ENCODE assay signal across 21 cellular contexts in the genomic region with DNA sequence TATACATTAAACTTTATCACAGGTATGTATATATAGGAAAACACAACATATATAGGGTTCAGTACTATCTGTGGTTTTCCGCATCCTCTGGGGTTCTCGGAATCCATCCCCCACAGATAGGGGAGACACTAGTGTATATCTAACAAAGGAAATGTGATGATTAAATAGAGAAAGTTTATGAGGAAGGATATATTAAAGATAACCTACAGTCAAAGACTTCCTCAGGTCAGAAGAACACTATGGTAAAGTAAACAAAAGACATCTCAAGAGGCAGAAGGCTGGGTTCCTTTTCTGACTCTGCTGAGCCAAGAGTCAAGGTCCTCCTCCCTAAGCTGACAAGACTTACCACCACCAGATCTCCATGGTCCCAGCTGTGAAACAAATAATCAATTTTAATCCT. TPM values are rescaled to one million over a fixed set of nuclear protein-coding genes. Genes with fewer than 3 reads are reported as not detected.
DNase-seq lines count a peak whose midpoint lies in the region; ATAC-seq and TF ChIP-seq lines count a peak whose summit lies in the region.
"Had no signal": no experiment of that assay in that cellular context is flagged by ENCODE, and none has a peak within 500 bp of the region (broad histone marks: within the 10 kb centered on the region; RNA-seq: fewer than 3 reads in every experiment).

No MANE protein-coding gene starts in this region.

- peaks cover 78% of the 10 kb centered on the region for H3K4me1 Mint-ChIP-seq in activated T-cell treated with anti-CD3 and anti-CD28 coated beads, Interleukin-2, amount 50 U/mL, for 24 hours (ENCODE audit: low read depth)
- H3K4me1 Mint-ChIP-seq in T-helper 17 cell (peaks cover 46% of the 10 kb centered on the region), chondrocyte (ENCODE audit: low read depth) (peaks cover 64% of the 10 kb centered on the region)
- H3K4me1 Mint-ChIP-seq in central memory CD8-positive, alpha-beta T cell = peaks cover 69% of the 10 kb centered on the region

- no peaks in the 10 kb centered on the region for H3K9me3 ChIP-seq in T-helper 17 cell (ENCODE audit: control insufficient read depth, low read length, poor library complexity, severe bottlenecking)
- H3K9me3 ChIP-seq: A549, colonic mucosa had no signal

- no peaks in the 10 kb centered on the region for H3K9me3 Mint-ChIP-seq in activated T-cell treated with anti-CD3 and anti-CD28 coated beads, Interleukin-2, amount 50 U/mL, for 24 hours
- H3K9me3 Mint-ChIP-seq in central memory CD8-positive, alpha-beta T cell = no peaks in the 10 kb centered on the region
- H3K9me3 Mint-ChIP-seq in chondrocyte (ENCODE audit: low read depth) = no peaks in the 10 kb centered on the region

- DNase-seq in activated T-cell treated with anti-CD3 and anti-CD28 coated beads, Interleukin-2, amount 50 U/mL, for 24 hours = no peak
- DNase-seq in activated T-cell treated with anti-CD3 and anti-CD28 coated beads, Interleukin-2, amount 50 U/mL, for 1 hour = no peak
- DNase-seq in T-helper 17 cell = no peak
- DNase-seq in central memory CD8-positive, alpha-beta T cell (ENCODE audit: low spot score in 2 of 2) = no peak
- DNase-seq in stimulated activated naive CD8-positive, alpha-beta T cell treated with anti-CD3 and anti-CD28 coated beads, Interleukin-15, Interleukin-2, amounts not matched to agents 100 U/mL and 50 U/mL, for 24 hours = no peak
- no peak for DNase-seq in DMS53 treated with DMSO at 0.1 percent for 48 hours (lab: John Stamatoyannopoulos, UW; ENCODE audit: unreplicated experiment)
- no peak for DNase-seq in Right ventricle myocardium superior
- no peak for DNase-seq in chondrocyte (ENCODE audit: low spot score)
- DNase-seq: activated CD4-positive, CD25-positive, alpha-beta regulatory T cell; C1 segment of cervical spinal cord; colonic mucosa; foreskin keratinocyte; H7; hippocampal formation; mammary epithelial cell; NCI-H1436 treated with DMSO at 0.1 percent for 48 hours; NCI-H526; posterior cingulate gyrus; stimulated activated CD4-positive, alpha-beta T cell treated with anti-CD3 and anti-CD28 coated beads, Interleukin-2, amount 100 ng/mL, for 48 hours; substantia nigra had no signal

- H3K36me3 Mint-ChIP-seq in activated T-cell treated with anti-CD3 and anti-CD28 coated beads, Interleukin-2, amount 50 U/mL, for 24 hours (ENCODE audit: low read depth) = peaks cover 62% of the 10 kb centered on the region
- H3K36me3 Mint-ChIP-seq in T-helper 17 cell (ENCODE audit: low read depth) (peaks cover 4% of the 10 kb centered on the region), chondrocyte (ENCODE audit: low read depth) (peaks cover 2% of the 10 kb centered on the region)
- H3K36me3 Mint-ChIP-seq in central memory CD8-positive, alpha-beta T cell (ENCODE audit: insufficient read depth) = peaks cover 13% of the 10 kb centered on the region

- intact Hi-C loops in Right ventricle myocardium superior (cut with DNase I) = no loop called here

- no peaks in the 10 kb centered on the region for H3K27me3 Mint-ChIP-seq in activated T-cell treated with anti-CD3 and anti-CD28 coated beads, Interleukin-2, amount 50 U/mL, for 24 hours
- H3K27me3 Mint-ChIP-seq in T-helper 17 cell (no peaks in the 10 kb centered on the region), chondrocyte (ENCODE audit: low read depth) (no peaks in the 10 kb centered on the region)
- H3K27me3 Mint-ChIP-seq in central memory CD8-positive, alpha-beta T cell = no peaks in the 10 kb centered on the region

- no peak for TF ChIP-seq CTCF in chondrocyte (IDR thresholded peaks at IDR 0.05)

- ATAC-seq in T-helper 17 cell (peak; percentile 56), Right ventricle myocardium superior (ENCODE audit: poor library complexity) (no peak)
- ATAC-seq in central memory CD8-positive, alpha-beta T cell (replicated peaks; ENCODE audit: extremely low read depth, poor library complexity, severe bottlenecking) = no peak
- ATAC-seq in stimulated activated naive CD8-positive, alpha-beta T cell treated with anti-CD3 and anti-CD28 coated beads, Interleukin-15, Interleukin-2, amounts not matched to agents 100 U/mL and 50 U/mL, for 24 hours = peak; percentile 21
- ATAC-seq: A549, foreskin keratinocyte had no signal

- H3K27ac Mint-ChIP-seq in activated T-cell treated with anti-CD3 and anti-CD28 coated beads, Interleukin-2, amount 50 U/mL, for 24 hours = peak overlapping the region; percentile 63
- peak overlapping the region; percentile 49 for H3K27ac Mint-ChIP-seq in T-helper 17 cell
- H3K27ac Mint-ChIP-seq in central memory CD8-positive, alpha-beta T cell (ENCODE audit: low read depth) = peak overlapping the region; percentile 70
- no peak overlapping the region for H3K27ac Mint-ChIP-seq in chondrocyte (ENCODE audit: unreplicated experiment)

- H3K4me3 Mint-ChIP-seq in activated T-cell treated with anti-CD3 and anti-CD28 coated beads, Interleukin-2, amount 50 U/mL, for 24 hours = no peak overlapping the region
- H3K4me3 Mint-ChIP-seq in T-helper 17 cell (no peak overlapping the region), chondrocyte (ENCODE audit: unreplicated experiment) (no peak overlapping the region)
- peak overlapping the region; percentile 9 for H3K4me3 Mint-ChIP-seq in central memory CD8-positive, alpha-beta T cell

RNA-seq across cellular contexts. Expression of gene USP24, which starts 12.1 kb away (rescaled TPM):
- total RNA-seq in T-helper 17 cell (10 to 100 TPM; 69.5 to 82.9 TPM), Right ventricle myocardium superior (32.9 TPM), chondrocyte (22.7 to 28.9 TPM (median 25.8 TPM) in 3 replicates)

Comparison
In these comparisons a context has a peak if more than half of its experiments do, and no peak if none do; other contexts are left out.
1. ATAC-seq: peak in T-helper 17 cell (single experiment) and stimulated activated naive CD8-positive, alpha-beta T cell treated with anti-CD3 and anti-CD28 coated beads, Interleukin-15, Interleukin-2, amounts not matched to agents 100 U/mL and 50 U/mL, for 24 hours (single experiment); none in central memory CD8-positive, alpha-beta T cell (single experiment) and Right ventricle myocardium superior (single experiment).